1 cellular context compared by ENCODE assay signal in the genomic region with DNA sequence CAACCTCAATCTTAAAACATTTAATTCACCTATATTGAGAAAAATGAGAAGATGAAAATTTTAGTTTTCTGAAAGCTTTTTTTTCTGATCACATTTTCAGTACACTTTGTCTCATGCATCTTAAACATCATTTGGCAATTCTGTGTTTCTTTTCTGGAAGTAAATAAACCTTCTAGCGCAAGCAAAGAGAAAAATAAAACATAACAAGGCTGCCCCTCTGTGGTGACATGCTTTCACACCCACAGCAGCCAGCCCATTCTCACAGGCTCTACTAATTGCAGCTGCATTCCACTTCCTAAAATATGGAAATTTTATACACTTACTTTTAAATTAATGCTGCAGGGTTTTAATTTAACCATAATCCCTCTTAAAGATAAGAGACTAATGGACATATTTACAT.
TF ChIP-seq lines count a peak whose summit lies in the region.

No MANE protein-coding gene starts in this region.

TF ChIP-seq in HepG2, 621 proteins besides CTCF, POLR2A, EP300 and RAD21 (continued from another document):
- TF ChIP-seq, protein P1, sequence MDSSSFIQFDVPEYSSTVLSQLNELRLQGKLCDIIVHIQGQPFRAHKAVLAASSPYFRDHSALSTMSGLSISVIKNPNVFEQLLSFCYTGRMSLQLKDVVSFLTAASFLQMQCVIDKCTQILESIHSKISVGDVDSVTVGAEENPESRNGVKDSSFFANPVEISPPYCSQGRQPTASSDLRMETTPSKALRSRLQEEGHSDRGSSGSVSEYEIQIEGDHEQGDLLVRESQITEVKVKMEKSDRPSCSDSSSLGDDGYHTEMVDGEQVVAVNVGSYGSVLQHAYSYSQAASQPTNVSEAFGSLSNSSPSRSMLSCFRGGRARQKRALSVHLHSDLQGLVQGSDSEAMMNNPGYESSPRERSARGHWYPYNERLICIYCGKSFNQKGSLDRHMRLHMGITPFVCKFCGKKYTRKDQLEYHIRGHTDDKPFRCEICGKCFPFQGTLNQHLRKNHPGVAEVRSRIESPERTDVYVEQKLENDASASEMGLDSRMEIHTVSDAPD (CRISPR knock-in tag; IDR thresholded peaks at IDR 0.05), result no peak
- no peak for TF ChIP-seq ZSCAN20 (CRISPR knock-in tag; IDR thresholded peaks at IDR 0.05; ENCODE audit: borderline replicate concordance)
- no peak for TF ChIP-seq ZNF775 (CRISPR knock-in tag; IDR thresholded peaks at IDR 0.05; ENCODE audit: borderline replicate concordance)
- TF ChIP-seq, protein P2, sequence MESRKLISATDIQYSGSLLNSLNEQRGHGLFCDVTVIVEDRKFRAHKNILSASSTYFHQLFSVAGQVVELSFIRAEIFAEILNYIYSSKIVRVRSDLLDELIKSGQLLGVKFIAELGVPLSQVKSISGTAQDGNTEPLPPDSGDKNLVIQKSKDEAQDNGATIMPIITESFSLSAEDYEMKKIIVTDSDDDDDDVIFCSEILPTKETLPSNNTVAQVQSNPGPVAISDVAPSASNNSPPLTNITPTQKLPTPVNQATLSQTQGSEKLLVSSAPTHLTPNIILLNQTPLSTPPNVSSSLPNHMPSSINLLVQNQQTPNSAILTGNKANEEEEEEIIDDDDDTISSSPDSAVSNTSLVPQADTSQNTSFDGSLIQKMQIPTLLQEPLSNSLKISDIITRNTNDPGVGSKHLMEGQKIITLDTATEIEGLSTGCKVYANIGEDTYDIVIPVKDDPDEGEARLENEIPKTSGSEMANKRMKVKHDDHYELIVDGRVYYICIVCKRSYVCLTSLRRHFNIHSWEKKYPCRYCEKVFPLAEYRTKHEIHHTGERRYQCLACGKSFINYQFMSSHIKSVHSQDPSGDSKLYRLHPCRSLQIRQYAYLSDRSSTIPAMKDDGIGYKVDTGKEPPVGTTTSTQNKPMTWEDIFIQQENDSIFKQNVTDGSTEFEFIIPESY (CRISPR knock-in tag; IDR thresholded peaks at IDR 0.05), result 0 out of 2 replicates have a peak, but pooled peaks have one; percentile 44
TF ChIP-seq in HepG2: peak in this region for 3.
